ENCODE assay signal across 1 cellular context in genomic region chr20:2745936-2746635, GRCh38.
TF ChIP-seq lines count a peak whose summit lies in the region.

No MANE protein-coding gene starts in this region.

TF ChIP-seq in H1, 55 proteins besides CTCF, POLR2A, EP300 and RAD21:
- TF ChIP-seq MAFK (IDR thresholded peaks at IDR 0.05; ENCODE audit: low read depth, low read length) (no peak), BRCA1 (IDR thresholded peaks at IDR 0.05; ENCODE audit: low read depth, low read length) (no peak), TBP (IDR thresholded peaks at IDR 0.05; ENCODE audit: low read depth, low read length) (no peak), CHD2 (IDR thresholded peaks at IDR 0.05; ENCODE audit: low read length) (no peak), EGR1 (IDR thresholded peaks at IDR 0.05; ENCODE audit: borderline replicate concordance, low read depth, low read length) (no peak), CTBP2 (IDR thresholded peaks at IDR 0.05; ENCODE audit: borderline replicate concordance, insufficient read depth, insufficient read length, low read length) (no peak), RNF2 (IDR thresholded peaks at IDR 0.05; ENCODE audit: borderline replicate concordance, low read depth, low read length, missing control alignments, poor library complexity, severe bottlenecking) (no peak)
